In genomic region chr7:133051066-133051465, GRCh38 we compare ENCODE assay signal across 9 cellular contexts. TPM values are rescaled to one million over a fixed set of nuclear protein-coding genes. Genes with fewer than 3 reads are reported as not detected.
A peak's percentile ranks its signal among the peaks of the same experiment; 100 is the strongest.
DNase-seq lines count a peak whose midpoint lies in the region; ATAC-seq and TF ChIP-seq lines count a peak whose summit lies in the region.
"Had no signal": no experiment of that assay in that cellular context is flagged by ENCODE, and none has a peak within 500 bp of the region (broad histone marks: within the 10 kb centered on the region; RNA-seq: fewer than 3 reads in every experiment).

No MANE protein-coding gene starts in this region.

- DNase-seq in BJ (ENCODE audit: low read depth) (no peak), GM23248 (peak; percentile 21), RWPE2 (ENCODE audit: low spot score) (no peak), hepatic stellate cell (ENCODE audit: low spot score) (peak; percentile 36), NCI-H1436 (lab: John Stamatoyannopoulos, UW) (no peak), T-helper 1 cell (no peak), kidney glomerular epithelial cell (lab: John Stamatoyannopoulos, UW) (no peak)

- WGBS in GM23248 (ENCODE audit: low coverage in 1 of 2, low lambda C conversion rate in 2 of 2, missing lambda C conversion rate in 2 of 2), 2 experiments, result 85 to 96% methylated on average over 2 of the region's 2 CpGs

- TF ChIP-seq CTCF in BJ (IDR thresholded peaks at IDR 0.05; ENCODE audit: insufficient read depth, low read depth, low read length), result peak; percentile 36
- peak; percentile 8 for TF ChIP-seq CTCF in RWPE2 (IDR thresholded peaks at IDR 0.05; ENCODE audit: poor library complexity, severe bottlenecking)

- POLR2A ChIA-PET in BJ (lab: Charles Lee), result no interaction called here

- H3K4me1 ChIP-seq in GM23248 (ENCODE audit: insufficient read depth) (peaks cover 33% of the 10 kb centered on the region), RWPE2 (ENCODE audit: insufficient read depth, poor library complexity, severe bottlenecking) (peaks cover 27% of the 10 kb centered on the region)

- ATAC-seq in RWPE2 (ENCODE audit: low read depth), result no peak
- no peak for ATAC-seq in HG03439 (IDR thresholded peaks at IDR 0.05; ENCODE audit: unreplicated experiment)

- no peak overlapping the region for H3K9ac ChIP-seq in GM23248

- H3K36me3 ChIP-seq in BJ (ENCODE audit: control insufficient read depth, insufficient read depth, low read length), result no peaks in the 10 kb centered on the region
- H3K36me3 ChIP-seq in GM23248 (ENCODE audit: low read depth), result no peaks in the 10 kb centered on the region
- H3K36me3 ChIP-seq in RWPE2 (ENCODE audit: low read depth), result peaks cover 7% of the 10 kb centered on the region; the same call in 1 of the 2 replicates
- H3K36me3 ChIP-seq: SJSA1 had no signal

- in situ Hi-C loops in GM23248 (cut with MboI), result no loop called here

- no peaks in the 10 kb centered on the region for H3K9me3 ChIP-seq in GM23248 (ENCODE audit: low read depth)
- no peaks in the 10 kb centered on the region for H3K9me3 ChIP-seq in RWPE2 (ENCODE audit: severe bottlenecking)
- H3K9me3 ChIP-seq: SJSA1 had no signal

- 0 out of 2 replicates have a peak, but pooled peaks cover 4% of the 10 kb centered on the region for H4K20me1 ChIP-seq in GM23248 (ENCODE audit: insufficient read depth)

- CTCF ChIA-PET in BJ (lab: Yijun Ruan, JAX), result interaction anchor here (0.6 to 0.7 kb wide), 3 partner anchors 27 to 140 kb away, joined by 3 read pairs; no protein-coding TSS in a partner anchor

- no peak overlapping the region for H3K4me2 ChIP-seq in GM23248 (ENCODE audit: unreplicated experiment)

- no peak overlapping the region for H2AFZ ChIP-seq in GM23248

- H3F3A ChIP-seq in GM23248 (ENCODE audit: insufficient read depth), result peaks cover 32% of the 10 kb centered on the region

- no peaks in the 10 kb centered on the region for H3K27me3 ChIP-seq in BJ (ENCODE audit: control insufficient read depth, insufficient read depth, low read length)
- no peaks in the 10 kb centered on the region for H3K27me3 ChIP-seq in GM23248 (replicated peaks; ENCODE audit: insufficient read depth)
- no peaks in the 10 kb centered on the region for H3K27me3 ChIP-seq in RWPE2 (ENCODE audit: insufficient read depth, poor library complexity, severe bottlenecking)
- H3K27me3 ChIP-seq: SJSA1 had no signal

- H3K4me3 ChIP-seq in BJ (ENCODE audit: low read depth, low read length) (no peak overlapping the region), GM23248 (no peak overlapping the region), RWPE2 (ENCODE audit: severe bottlenecking) (no peak overlapping the region)
- H3K4me3 ChIP-seq: SJSA1 had no signal

- peaks cover 68% of the 10 kb centered on the region for H3K79me2 ChIP-seq in GM23248 (ENCODE audit: insufficient read depth)

- no peak overlapping the region for H3K27ac ChIP-seq in GM23248
- H3K27ac ChIP-seq in RWPE2 (ENCODE audit: poor library complexity, severe bottlenecking), result no peak overlapping the region

- H3K9me2 ChIP-seq in GM23248 (ENCODE audit: insufficient read depth), result no peaks in the 10 kb centered on the region

RNA-seq across cellular contexts. Expression of gene CHCHD3, which starts 30.8 kb away (rescaled TPM):
- polyA plus RNA-seq in BJ (2011; rRNA removed) (47.2 and 65.2 TPM in 2 replicates), GM23248 (2016; fragmentation: Nextera tagmentation; extraction: Ambion mirVana) (65.8 and 66.1 TPM in 2 replicates)
- 24.5 and 25.6 TPM in 2 replicates for polyA minus RNA-seq in BJ (2011; rRNA and poly(A)+ RNA removed)
- 43.7 and 44.3 TPM in 2 replicates for total RNA-seq in GM23248 (2014; rRNA removed; shearing (Covaris generic))

Comparison
In these comparisons a context has a peak if more than half of its experiments do, and no peak if none do; other contexts are left out.
1. DNase-seq: peak in GM23248 (single experiment) and hepatic stellate cell (single experiment); none in BJ (single experiment), RWPE2 (single experiment), NCI-H1436 (single experiment), T-helper 1 cell (0 of 5) and kidney glomerular epithelial cell (single experiment).